1 cellular context compared by ENCODE assay signal in genomic region chr1:72745413-72745812, GRCh38.
"Had no signal": no experiment of that assay in that cellular context is flagged by ENCODE, and none has a peak within 500 bp of the region (broad histone marks: within the 10 kb centered on the region; RNA-seq: fewer than 3 reads in every experiment).

No MANE protein-coding gene starts in this region.

- H3K36me3 ChIP-seq: MG63 had no signal

- H3K4me3 ChIP-seq: MG63 had no signal

- H3K27me3 ChIP-seq: MG63 had no signal

- H3K9me3 ChIP-seq: MG63 had no signal
